14 cellular contexts compared by ENCODE assay signal in genomic region chr7:78402096-78402495, GRCh38.
DNase-seq lines count a peak whose midpoint lies in the region; ATAC-seq and TF ChIP-seq lines count a peak whose summit lies in the region.
"Had no signal": no experiment of that assay in that cellular context is flagged by ENCODE, and none has a peak within 500 bp of the region (broad histone marks: within the 10 kb centered on the region; RNA-seq: fewer than 3 reads in every experiment).

No MANE protein-coding gene starts in this region.

- no peak for TF ChIP-seq POLR2A in erythroblast (IDR thresholded peaks at IDR 0.05; ENCODE audit: low read length)

- H3K79me2 ChIP-seq in hepatocyte, result no peaks in the 10 kb centered on the region

- H4K20me1 ChIP-seq in hepatocyte (ENCODE audit: insufficient read depth, poor library complexity, severe bottlenecking), result no peaks in the 10 kb centered on the region

- intact Hi-C loops in right cardiac atrium (cut with DNase I), result no loop called here
- intact Hi-C loops in posterior vena cava (cut with DNase I), result no loop called here

- WGBS in right cardiac atrium, result 88% methylated on average over 4 of the region's 4 CpGs
- WGBS in hepatocyte (ENCODE audit: low lambda C conversion rate, missing lambda C conversion rate), result 82% methylated on average over 4 of the region's 4 CpGs

- H3K4me1 ChIP-seq in right cardiac atrium (ENCODE audit: control insufficient read depth, insufficient read depth, low read length), result no peaks in the 10 kb centered on the region
- no peaks in the 10 kb centered on the region for H3K4me1 ChIP-seq in right atrium auricular region
- peaks cover 37% of the 10 kb centered on the region; the same call in 1 of the 2 replicates for H3K4me1 ChIP-seq in iPS-20b (ENCODE audit: insufficient read depth, low read length)
- H3K4me1 ChIP-seq in hepatocyte (ENCODE audit: insufficient read depth), result no peaks in the 10 kb centered on the region

- H3K9me3 ChIP-seq in right cardiac atrium (ENCODE audit: control insufficient read depth, low read length), result no peaks in the 10 kb centered on the region
- peaks cover 0 to 5% of the 10 kb centered on the region in 2 donors for H3K9me3 ChIP-seq in right atrium auricular region
- no peaks in the 10 kb centered on the region for H3K9me3 ChIP-seq in iPS-20b (ENCODE audit: insufficient read depth, low read depth, low read length)
- no peaks in the 10 kb centered on the region for H3K9me3 ChIP-seq in hepatocyte (ENCODE audit: low read depth)

- H3K27ac ChIP-seq in right cardiac atrium (ENCODE audit: low read length) (no peak overlapping the region), right atrium auricular region (no peak overlapping the region), iPS-20b (ENCODE audit: low read length) (peak overlapping the region; percentile 53), hepatocyte (no peak overlapping the region)
- H3K27ac ChIP-seq: 22Rv1, HL-60 had no signal

- peak in 1 of 3 donors; percentile 27 for DNase-seq in right cardiac atrium
- DNase-seq in right atrium auricular region (ENCODE audit: low spot score), result no peak
- DNase-seq in posterior vena cava (ENCODE audit: low spot score), result peak; percentile 52
- DNase-seq in erythroblast (lab: John Stamatoyannopoulos, UW), result no peak
- no peak for DNase-seq in NCI-H345 treated with DMSO at 0.1 percent for 48 hours (lab: John Stamatoyannopoulos, UW; ENCODE audit: unreplicated experiment)
- DNase-seq in hepatocyte (ENCODE audit: low spot score), result no peak
- DNase-seq: CD8-positive, alpha-beta T cell; COR-L47; DMS153; DMS79 treated with DMSO at 0.1 percent for 48 hours; EL had no signal

- H3K27me3 ChIP-seq in right cardiac atrium (ENCODE audit: control insufficient read depth, insufficient read depth) (no peaks in the 10 kb centered on the region), right atrium auricular region (no peaks in the 10 kb centered on the region), iPS-20b (ENCODE audit: insufficient read depth, low read length) (no peaks in the 10 kb centered on the region), hepatocyte (no peaks in the 10 kb centered on the region)

- peak; percentile 31 to 52 for ATAC-seq in right cardiac atrium
- ATAC-seq: CD8-positive, alpha-beta T cell had no signal

- TF ChIP-seq CTCF in right atrium auricular region (IDR thresholded peaks at IDR 0.05) (no peak), hepatocyte (IDR thresholded peaks at IDR 0.05; ENCODE audit: poor library complexity) (no peak)

- no peak overlapping the region for H3K4me3 ChIP-seq in right cardiac atrium (ENCODE audit: low read length)
- no peak overlapping the region for H3K4me3 ChIP-seq in right atrium auricular region
- H3K4me3 ChIP-seq in iPS-20b (ENCODE audit: low read length), result no peak overlapping the region
- H3K4me3 ChIP-seq in hepatocyte, result no peak overlapping the region

- H3K9ac ChIP-seq in iPS-20b (ENCODE audit: low read depth, low read length), result peak overlapping the region; percentile 14; the same call in 1 of the 2 replicates

- H2AFZ ChIP-seq in hepatocyte, result no peak overlapping the region

- no peak overlapping the region for H3K4me2 ChIP-seq in hepatocyte

- H3K36me3 ChIP-seq in right atrium auricular region (no peaks in the 10 kb centered on the region), iPS-20b (ENCODE audit: insufficient read depth, low read depth, low read length) (no peaks in the 10 kb centered on the region), hepatocyte (replicated peaks; ENCODE audit: insufficient read depth, low read depth) (peaks cover 3% of the 10 kb centered on the region)

- no peaks in the 10 kb centered on the region for H3K9me2 ChIP-seq in hepatocyte (replicated peaks; ENCODE audit: insufficient read depth)
